Comparison of ENCODE assay signal across 8 cellular contexts in genomic region chr2:111500536-111501062, GRCh38.
DNase-seq lines count a peak whose midpoint lies in the region; ATAC-seq, FAIRE-seq and TF ChIP-seq lines count a peak whose summit lies in the region.
"Not testable (repeated sequence)": the region's sequence is repeated elsewhere in the genome, so short reads cannot be mapped to it uniquely, and the experiment has no call there.

No MANE protein-coding gene starts in this region.

- H3K9ac ChIP-seq in astrocyte (ENCODE audit: low read length): not testable (repeated sequence)

- H3K79me2 ChIP-seq in astrocyte (ENCODE audit: insufficient read depth, low read length); osteoblast (ENCODE audit: insufficient read depth, low read length): not testable (repeated sequence)

- not testable (repeated sequence) for DNase-seq in AG10803 (ENCODE audit: low read depth); activated B cell treated with CpG ODN at 0.5 μM for 24 hours; osteoblast (ENCODE audit: insufficient read length, low spot score, missing footprints); urothelium cell line (ENCODE audit: low spot score)
- DNase-seq in HT1080 (ENCODE audit: low read depth) (peak; percentile 32), astrocyte (ENCODE audit: low read depth) (peak; percentile 29)

- H3K27ac ChIP-seq in astrocyte (ENCODE audit: low read depth, low read length): not testable (repeated sequence)
- H3K27ac ChIP-seq in osteoblast (ENCODE audit: low read depth, low read length): peak overlapping the region; percentile 37

- not testable (repeated sequence) for H4K20me1 ChIP-seq in astrocyte (ENCODE audit: insufficient read depth, low read length); osteoblast (ENCODE audit: insufficient read depth, low read length)

- not testable (repeated sequence) for H3K27me3 ChIP-seq in astrocyte (ENCODE audit: insufficient read depth, low read length); osteoblast (ENCODE audit: insufficient read depth, low read length)

- POLR2A ChIA-PET in activated B cell treated with CpG ODN at 0.5 μM for 24 hours (lab: Charles Lee): not testable (repeated sequence)

- TF ChIP-seq CTCF in AG10803 (conservative IDR thresholded peaks at IDR 0.05; ENCODE audit: low read length); activated B cell treated with CpG ODN at 0.5 μM for 24 hours (IDR thresholded peaks at IDR 0.05); astrocyte (IDR thresholded peaks at IDR 0.05; ENCODE audit: insufficient read depth, low read depth, low read length); osteoblast (IDR thresholded peaks at IDR 0.05; ENCODE audit: extremely low read depth, low read depth, low read length): not testable (repeated sequence)

- H3K27ac Mint-ChIP-seq in activated B cell treated with CpG ODN at 0.5 μM for 24 hours; astrocyte (ENCODE audit: unreplicated experiment): not testable (repeated sequence)

- H3K9me3 Mint-ChIP-seq in activated B cell treated with CpG ODN at 0.5 μM for 24 hours; astrocyte (ENCODE audit: unreplicated experiment): not testable (repeated sequence)

- H3K9me3 ChIP-seq in astrocyte (ENCODE audit: insufficient read depth, low read depth, low read length); osteoblast (ENCODE audit: low read depth, low read length): not testable (repeated sequence)

- H3K4me3 ChIP-seq in AG10803 (ENCODE audit: low read length): peak overlapping the region; percentile 34; the same call in 1 of the 2 replicates
- H3K4me3 ChIP-seq in astrocyte (ENCODE audit: insufficient read depth, low read depth, low read length); osteoblast (ENCODE audit: insufficient read depth, low read length): not testable (repeated sequence)

- H2AFZ ChIP-seq in astrocyte (ENCODE audit: low read depth, low read length); osteoblast (ENCODE audit: low read length): not testable (repeated sequence)

- FAIRE-seq in astrocyte (lab: Jason Lieb, UNC): peak; percentile 73
- peak; percentile 74 for FAIRE-seq in urothelium cell line (lab: Jason Lieb, UNC)

- H3K27me3 Mint-ChIP-seq in activated B cell treated with CpG ODN at 0.5 μM for 24 hours; astrocyte (ENCODE audit: low read depth, unreplicated experiment): not testable (repeated sequence)

- H3K4me1 ChIP-seq in astrocyte (ENCODE audit: insufficient read depth, low read length) (peaks cover 14% of the 10 kb centered on the region), osteoblast (ENCODE audit: insufficient read depth, low read length) (peaks cover 17% of the 10 kb centered on the region)

- H3K36me3 Mint-ChIP-seq in activated B cell treated with CpG ODN at 0.5 μM for 24 hours (ENCODE audit: low read depth); astrocyte (ENCODE audit: low read depth, unreplicated experiment): not testable (repeated sequence)

- not testable (repeated sequence) for H3K4me3 Mint-ChIP-seq in activated B cell treated with CpG ODN at 0.5 μM for 24 hours
- H3K4me3 Mint-ChIP-seq in astrocyte (ENCODE audit: unreplicated experiment): peak overlapping the region; percentile 77

- intact Hi-C loops in activated B cell treated with CpG ODN at 0.5 μM for 24 hours (cut with micrococcal nuclease): not testable (repeated sequence)

- H3K4me1 Mint-ChIP-seq in activated B cell treated with CpG ODN at 0.5 μM for 24 hours: not testable (repeated sequence)
- H3K4me1 Mint-ChIP-seq in astrocyte (ENCODE audit: low read depth, unreplicated experiment): peaks cover 16% of the 10 kb centered on the region

- H3K36me3 ChIP-seq in astrocyte (ENCODE audit: insufficient read depth, low read length); osteoblast (ENCODE audit: insufficient read depth, low read length): not testable (repeated sequence)

- H3K4me2 ChIP-seq in astrocyte (ENCODE audit: low read length); osteoblast (ENCODE audit: insufficient read depth, low read length): not testable (repeated sequence)

- CTCF ChIA-PET in activated B cell treated with CpG ODN at 0.5 μM for 24 hours (lab: Charles Lee): not testable (repeated sequence)

- peak; percentile 65 for ATAC-seq in GM18867 (IDR thresholded peaks at IDR 0.05; ENCODE audit: unreplicated experiment)
- peak; percentile 60 for ATAC-seq in HG03060 (IDR thresholded peaks at IDR 0.05; ENCODE audit: low read depth, unreplicated experiment)
- ATAC-seq in activated B cell treated with CpG ODN at 0.5 μM for 24 hours (ENCODE audit: low read depth): peak; percentile 37
